In the genomic region with DNA sequence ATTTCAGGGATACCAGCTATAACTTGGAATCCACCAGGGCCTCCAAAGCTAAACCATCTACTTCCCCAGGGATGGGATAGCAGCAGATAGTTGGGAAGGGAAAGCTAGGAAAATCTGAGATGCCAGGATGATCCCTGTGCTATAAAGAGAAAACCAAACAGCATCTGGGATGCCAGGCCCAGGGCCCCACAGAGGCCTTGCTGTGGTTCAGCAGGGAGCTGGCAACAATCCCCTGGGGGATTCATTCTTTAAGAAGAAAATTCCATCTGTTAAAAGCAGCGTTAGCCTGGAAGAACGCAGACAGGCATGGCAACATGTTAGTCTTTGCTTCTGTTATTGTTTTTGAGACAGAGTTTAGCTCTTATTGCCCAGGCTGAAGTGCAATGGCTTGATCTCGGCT, we compare ENCODE assay signal across 24 cellular contexts. TPM values are rescaled to one million over a fixed set of nuclear protein-coding genes. Genes with fewer than 3 reads are reported as not detected.
DNase-seq lines count a peak whose midpoint lies in the region; ATAC-seq and TF ChIP-seq lines count a peak whose summit lies in the region.
"Had no signal": no experiment of that assay in that cellular context is flagged by ENCODE, and none has a peak within 500 bp of the region (broad histone marks: within the 10 kb centered on the region; RNA-seq: fewer than 3 reads in every experiment).

No MANE protein-coding gene starts in this region.

- H2AFZ ChIP-seq in mesenchymal stem cell (ENCODE audit: low read depth, low read length): no peak overlapping the region
- H2AFZ ChIP-seq: neural progenitor cell had no signal

- no peak overlapping the region for H3K4ac ChIP-seq in mesenchymal stem cell (ENCODE audit: low read depth in 1 of 2, low read length in 2 of 2)

- H3K4me2 ChIP-seq in mesenchymal stem cell (ENCODE audit: low read length, poor library complexity, severe bottlenecking): no peak overlapping the region
- H3K4me2 ChIP-seq: neural progenitor cell had no signal

- H3K27me3 ChIP-seq in mesenchymal stem cell (ENCODE audit: control insufficient read depth in 1 of 2, insufficient read depth in 1 of 2, low read length in 2 of 2): no peaks in the 10 kb centered on the region
- H3K27me3 ChIP-seq in naive thymus-derived CD4-positive, alpha-beta T cell (ENCODE audit: control insufficient read depth in 2 of 2, insufficient read depth in 2 of 2, low read length in 2 of 2): no peaks in the 10 kb centered on the region
- H3K27me3 ChIP-seq: brain microvascular endothelial cell, neural progenitor cell, SJSA1 had no signal

- WGBS in mesenchymal stem cell: 84% methylated on average over 3 of the region's 3 CpGs

- H2BK120ac ChIP-seq in mesenchymal stem cell (ENCODE audit: low read depth, low read length): no peak overlapping the region

- DNase-seq in AG10803 (ENCODE audit: low read depth) (peak; percentile 65), NCI-H2171 (lab: John Stamatoyannopoulos, UW) (peak; percentile 90), mesenchymal stem cell (no peak), NCI-H345 (lab: John Stamatoyannopoulos, UW) (no peak), NCI-H526 treated with DMSO at 0.1 percent for 48 hours (lab: John Stamatoyannopoulos, UW) (no peak)
- DNase-seq in naive thymus-derived CD4-positive, alpha-beta T cell: no peak
- no peak for DNase-seq in activated T-cell treated with anti-CD3 and anti-CD28 coated beads, Interleukin-2, amount 50 U/mL, for 1 hour
- DNase-seq: activated B cell treated with CpG ODN at 0.5 μM for 24 hours; activated T-cell treated with anti-CD3 and anti-CD28 coated beads, Interleukin-2, amount 50 U/mL, for 72 hours; brain microvascular endothelial cell; CD8-positive, alpha-beta T cell; DMS79; KBM-7; left cardiac atrium; NCI-H1930; OCI-M1; stimulated activated CD4-positive, alpha-beta T cell treated with anti-CD3 and anti-CD28 coated beads, Interleukin-12 subunit alpha, Interleukin-12 subunit beta, amount 100 ng/mL, for 4 hours had no signal

- POLR2A ChIA-PET in naive thymus-derived CD4-positive, alpha-beta T cell (lab: Charles Lee): interaction anchor here (1.0 kb wide), 1 partner anchor 13 kb away, joined by 3 read pairs; no protein-coding TSS in a partner anchor

- H2AK5ac ChIP-seq in mesenchymal stem cell (ENCODE audit: low read length, severe bottlenecking): peak overlapping the region; percentile 1

- peak overlapping the region in 1 of 2 experiments; percentile 11 for H3K18ac ChIP-seq in mesenchymal stem cell (ENCODE audit: low read depth in 1 of 2, low read length in 2 of 2)

- no peak overlapping the region for H2BK12ac ChIP-seq in mesenchymal stem cell (ENCODE audit: low read length in 2 of 2)

- no peak overlapping the region for H4K91ac ChIP-seq in mesenchymal stem cell (ENCODE audit: low read length)

- no peak overlapping the region for H2BK15ac ChIP-seq in mesenchymal stem cell (ENCODE audit: low read depth, poor library complexity, severe bottlenecking)

- no peaks in the 10 kb centered on the region for H3K9me3 ChIP-seq in mesenchymal stem cell (ENCODE audit: control insufficient read depth, low read length)
- H3K9me3 ChIP-seq in naive thymus-derived CD4-positive, alpha-beta T cell (ENCODE audit: control insufficient read depth in 2 of 3, low read length in 3 of 3): no peaks in the 10 kb centered on the region
- H3K9me3 ChIP-seq: SJSA1 had no signal

- peaks cover 33% of the 10 kb centered on the region for H3K4me1 ChIP-seq in mesenchymal stem cell (ENCODE audit: control insufficient read depth, insufficient read depth, low read depth, low read length)
- no peaks in the 10 kb centered on the region for H3K4me1 ChIP-seq in naive thymus-derived CD4-positive, alpha-beta T cell (ENCODE audit: control insufficient read depth in 2 of 2, insufficient read depth in 2 of 2, low read length in 2 of 2)

- no peak overlapping the region for H2BK5ac ChIP-seq in mesenchymal stem cell (ENCODE audit: low read depth, low read length, poor library complexity, severe bottlenecking)

- no peaks in the 10 kb centered on the region for H3K27me3 Mint-ChIP-seq in brain
- no peaks in the 10 kb centered on the region for H3K27me3 Mint-ChIP-seq in naive thymus-derived CD4-positive, alpha-beta T cell
- H3K27me3 Mint-ChIP-seq: activated B cell treated with CpG ODN at 0.5 μM for 24 hours; activated naive CD8-positive, alpha-beta T cell; dendritic cell treated with granulocyte-macrophage colony-stimulating factor and Interleukin-4, amounts not matched to agents 40 ng/mL and 50 ng/mL, for 4 days had no signal

- H3K4me3 ChIP-seq in AG10803 (ENCODE audit: low read length): no peak overlapping the region
- H3K4me3 ChIP-seq in mesenchymal stem cell (ENCODE audit: insufficient read depth in 1 of 2, low read depth in 1 of 2, low read length in 2 of 2): no peak overlapping the region
- H3K4me3 ChIP-seq in naive thymus-derived CD4-positive, alpha-beta T cell (ENCODE audit: low read length): no peak overlapping the region
- H3K4me3 ChIP-seq: neural progenitor cell, SJSA1 had no signal

- H3K9me3 Mint-ChIP-seq in brain: no peaks in the 10 kb centered on the region
- peaks cover 0 to 1% (median 0%) of the 10 kb centered on the region in 11 donors for H3K9me3 Mint-ChIP-seq in naive thymus-derived CD4-positive, alpha-beta T cell
- H3K9me3 Mint-ChIP-seq: activated B cell treated with CpG ODN at 0.5 μM for 24 hours; activated T-cell treated with anti-CD3 and anti-CD28 coated beads, Interleukin-2, amount 50 U/mL, for 72 hours; CD8-positive, alpha-beta T cell; dendritic cell treated with granulocyte-macrophage colony-stimulating factor and Interleukin-4, amounts not matched to agents 40 ng/mL and 50 ng/mL, for 4 days; neural progenitor cell; T-helper 2 cell treated with Interferon-gamma antibody and Interleukin-4, amounts not matched to agents 5 μg/mL and 100 μg/mL, for 36 hours had no signal

- no peak overlapping the region for H3K14ac ChIP-seq in mesenchymal stem cell (ENCODE audit: low read length in 2 of 2)

- H3K23ac ChIP-seq in mesenchymal stem cell (ENCODE audit: low read length in 2 of 2): no peak overlapping the region

- peaks cover 26 to 36% of the 10 kb centered on the region in 2 experiments for H3K36me3 ChIP-seq in mesenchymal stem cell (ENCODE audit: control insufficient read depth in 1 of 2, insufficient read depth in 2 of 2, low read depth in 1 of 2, low read length in 2 of 2)
- peaks cover 0 to 11% (median 0%) of the 10 kb centered on the region in 3 experiments for H3K36me3 ChIP-seq in naive thymus-derived CD4-positive, alpha-beta T cell (ENCODE audit: control insufficient read depth in 2 of 3, insufficient read depth in 3 of 3, low read length in 3 of 3)
- H3K36me3 ChIP-seq: brain microvascular endothelial cell, neural progenitor cell had no signal

- ATAC-seq in naive thymus-derived CD4-positive, alpha-beta T cell: no peak
- ATAC-seq: activated T-cell treated with anti-CD3 and anti-CD28 coated beads, Interleukin-2, amount 50 U/mL, for 72 hours; CD8-positive, alpha-beta T cell; HCT116 had no signal

- intact Hi-C loops in naive thymus-derived CD4-positive, alpha-beta T cell (cut with micrococcal nuclease): no loop called here

- peak overlapping the region in 3 of 5 experiments; percentile 62 to 93 (median 64) for H3K27ac Mint-ChIP-seq in brain
- H3K27ac Mint-ChIP-seq in naive thymus-derived CD4-positive, alpha-beta T cell: no peak overlapping the region
- H3K27ac Mint-ChIP-seq: activated B cell treated with CpG ODN at 0.5 μM for 24 hours; activated naive CD8-positive, alpha-beta T cell; activated T-cell treated with anti-CD3 and anti-CD28 coated beads, Interleukin-2, amount 50 U/mL, for 72 hours; CD8-positive, alpha-beta T cell; dendritic cell treated with granulocyte-macrophage colony-stimulating factor and Interleukin-4, amounts not matched to agents 40 ng/mL and 50 ng/mL, for 4 days; neural progenitor cell; T-helper 2 cell treated with Interferon-gamma antibody and Interleukin-4, amounts not matched to agents 5 μg/mL and 100 μg/mL, for 36 hours had no signal

- H3K27ac ChIP-seq in mesenchymal stem cell (ENCODE audit: low read length, poor library complexity, severe bottlenecking): no peak overlapping the region
- no peak overlapping the region for H3K27ac ChIP-seq in naive thymus-derived CD4-positive, alpha-beta T cell (ENCODE audit: low read depth, low read length)
- H3K27ac ChIP-seq: brain microvascular endothelial cell, neural progenitor cell, SJSA1 had no signal

- CTCF ChIA-PET in naive thymus-derived CD4-positive, alpha-beta T cell (lab: Charles Lee): interaction anchor here (1.2 to 1.5 kb wide), 3 partner anchors 15 to 57 kb away, joined by 3 to 6 read pairs (median 5); no protein-coding TSS in a partner anchor

- H3K4me3 Mint-ChIP-seq in brain: peak overlapping the region in 2 of 5 experiments; percentile 11 to 26
- H3K4me3 Mint-ChIP-seq in naive thymus-derived CD4-positive, alpha-beta T cell: no peak overlapping the region
- H3K4me3 Mint-ChIP-seq: activated B cell treated with CpG ODN at 0.5 μM for 24 hours; activated naive CD8-positive, alpha-beta T cell; activated T-cell treated with anti-CD3 and anti-CD28 coated beads, Interleukin-2, amount 50 U/mL, for 72 hours; CD8-positive, alpha-beta T cell; dendritic cell treated with granulocyte-macrophage colony-stimulating factor and Interleukin-4, amounts not matched to agents 40 ng/mL and 50 ng/mL, for 4 days; neural progenitor cell; T-helper 2 cell treated with Interferon-gamma antibody and Interleukin-4, amounts not matched to agents 5 μg/mL and 100 μg/mL, for 36 hours had no signal

- no peak overlapping the region for H3K9ac ChIP-seq in mesenchymal stem cell (ENCODE audit: low read length)
- H3K9ac ChIP-seq: neural progenitor cell had no signal

- peaks cover 37% of the 10 kb centered on the region for H3K79me1 ChIP-seq in mesenchymal stem cell (replicated peaks; ENCODE audit: low read length, poor library complexity, severe bottlenecking)

- peaks cover 67% of the 10 kb centered on the region for H3K4me1 Mint-ChIP-seq in brain
- peaks cover 0 to 22% (median 7%) of the 10 kb centered on the region in 7 donors for H3K4me1 Mint-ChIP-seq in naive thymus-derived CD4-positive, alpha-beta T cell

- peaks cover 40% of the 10 kb centered on the region for H3K36me3 Mint-ChIP-seq in brain
- peaks cover 1 to 29% (median 10%) of the 10 kb centered on the region in 5 donors for H3K36me3 Mint-ChIP-seq in naive thymus-derived CD4-positive, alpha-beta T cell

- TF ChIP-seq CTCF in AG10803 (conservative IDR thresholded peaks at IDR 0.05; ENCODE audit: low read length) (no peak), brain (conservative IDR thresholded peaks at IDR 0.05) (no peak)

- no peak overlapping the region for H4K8ac ChIP-seq in mesenchymal stem cell (ENCODE audit: low read length)

RNA-seq across cellular contexts. Expression of gene MYO18A, which starts 16.6 kb away (rescaled TPM):
- polyA plus RNA-seq in brain (ENCODE audit: insufficient read depth, low read depth, low replicate concordance): 55.9 TPM
- polyA plus RNA-seq in mesenchymal stem cell (2013, experiment 1 of 2): 16.2 TPM
- polyA plus RNA-seq in mesenchymal stem cell (2013, experiment 2 of 2): 15.0 TPM
- 100 to 1,000 TPM in 3 of 5 experiments, 10 to 100 TPM in 2; 89.5 to 144 (median 103) TPM for total RNA-seq in naive thymus-derived CD4-positive, alpha-beta T cell
- polyA plus RNA-seq in naive thymus-derived CD4-positive, alpha-beta T cell: 10 to 100 TPM; 10.2 to 23.2 TPM

Comparison
In these comparisons a context has a peak if more than half of its experiments do, and no peak if none do; other contexts are left out.
1. DNase-seq: peak in AG10803 (single experiment) and NCI-H2171 (single experiment); none in mesenchymal stem cell (single experiment), naive thymus-derived CD4-positive, alpha-beta T cell (0 of 9), NCI-H345 (single experiment), NCI-H526 treated with DMSO at 0.1 percent for 48 hours (single experiment) and activated T-cell treated with anti-CD3 and anti-CD28 coated beads, Interleukin-2, amount 50 U/mL, for 1 hour (single experiment).
2. H3K27ac Mint-ChIP-seq: peak in brain (3 of 5); none in naive thymus-derived CD4-positive, alpha-beta T cell (0 of 9).